10 cellular contexts compared by ENCODE assay signal in genomic region chr3:43733459-43734384, GRCh38. TPM values are rescaled to one million over a fixed set of nuclear protein-coding genes. Genes with fewer than 3 reads are reported as not detected.
DNase-seq lines count a peak whose midpoint lies in the region; ATAC-seq and TF ChIP-seq lines count a peak whose summit lies in the region.
"Had no signal": no experiment of that assay in that cellular context is flagged by ENCODE, and none has a peak within 500 bp of the region (broad histone marks: within the 10 kb centered on the region; RNA-seq: fewer than 3 reads in every experiment).

No MANE protein-coding gene starts in this region.

- H3K4me1 ChIP-seq in GM23338 (ENCODE audit: insufficient read depth) (peaks cover 11% of the 10 kb centered on the region), heart right ventricle (peaks cover 0 to 15% (median 7%) of the 10 kb centered on the region in 9 donors)

- H3K27me3 Mint-ChIP-seq in GM23338 (ENCODE audit: insufficient read depth, low read depth, poor library complexity): peaks cover 2% of the 10 kb centered on the region
- no peaks in the 10 kb centered on the region for H3K27me3 Mint-ChIP-seq in activated CD8-positive, alpha-beta memory T cell treated with anti-CD3 and anti-CD28 coated beads, Interleukin-2, amount 10 ng/mL, durations not matched to agents 7 days and 5 days

- peaks cover 14% of the 10 kb centered on the region for H3K4me1 Mint-ChIP-seq in GM23338
- no peaks in the 10 kb centered on the region for H3K4me1 Mint-ChIP-seq in activated CD8-positive, alpha-beta memory T cell treated with anti-CD3 and anti-CD28 coated beads, Interleukin-2, amount 10 ng/mL, durations not matched to agents 7 days and 5 days

- in situ Hi-C loops in astrocyte of the spinal cord (cut with HindIII; ENCODE audit: low sequenced_read_pairs): no loop called here

- H2AFZ ChIP-seq in GM23338: no peak overlapping the region

- no peaks in the 10 kb centered on the region for H3F3A ChIP-seq in GM23338 (replicated peaks; ENCODE audit: low read depth)

- no peaks in the 10 kb centered on the region for H3K9me3 ChIP-seq in heart right ventricle

- H3K36me3 ChIP-seq in GM23338 (ENCODE audit: insufficient read depth): no peaks in the 10 kb centered on the region
- H3K36me3 ChIP-seq in heart right ventricle: peaks cover 0 to 19% (median 0%) of the 10 kb centered on the region in 9 donors

- H3K27ac ChIP-seq in GM23338 (ENCODE audit: low read depth) (peak overlapping the region; percentile 46; the same call in 1 of the 2 replicates), heart right ventricle (peak overlapping the region in 8 of 10 donors; percentile 8 to 81 (median 36))

- WGBS in heart right ventricle, 2 donors: 43 to 58% methylated on average over 6 of the region's 6 CpGs

- no peaks in the 10 kb centered on the region for H3K79me2 ChIP-seq in GM23338 (replicated peaks; ENCODE audit: insufficient read depth)

- intact Hi-C loops in heart right ventricle (cut with DNase I): no loop called here

- H3K36me3 Mint-ChIP-seq in GM23338 (ENCODE audit: low read depth): no peaks in the 10 kb centered on the region; the same call in 2 of the 3 replicates
- H3K36me3 Mint-ChIP-seq in activated CD8-positive, alpha-beta memory T cell treated with anti-CD3 and anti-CD28 coated beads, Interleukin-2, amount 10 ng/mL, durations not matched to agents 7 days and 5 days: no peaks in the 10 kb centered on the region
- H3K36me3 Mint-ChIP-seq: activated naive CD4-positive, alpha-beta T cell treated with anti-CD3 and anti-CD28 coated beads, Interleukin-2, amount 50 U/mL, for 72 hours had no signal

- no peaks in the 10 kb centered on the region; the same call in 2 of the 3 replicates for H3K9me3 Mint-ChIP-seq in GM23338
- no peaks in the 10 kb centered on the region for H3K9me3 Mint-ChIP-seq in activated CD8-positive, alpha-beta memory T cell treated with anti-CD3 and anti-CD28 coated beads, Interleukin-2, amount 10 ng/mL, durations not matched to agents 7 days and 5 days (ENCODE audit: low read depth)
- H3K9me3 Mint-ChIP-seq: activated naive CD4-positive, alpha-beta T cell treated with anti-CD3 and anti-CD28 coated beads, Interleukin-2, amount 50 U/mL, for 72 hours had no signal

- CTCF ChIA-PET in activated CD8-positive, alpha-beta memory T cell treated with anti-CD3 and anti-CD28 coated beads, Interleukin-2, amount 10 ng/mL, durations not matched to agents 7 days and 5 days (lab: Charles Lee): no interaction called here

- DNase-seq in GM23338 (ENCODE audit: low spot score) (peak; percentile 47), astrocyte of the spinal cord (ENCODE audit: low read depth, low spot score) (peak; percentile 74), heart right ventricle (peak; percentile 39 to 68), skeletal muscle cell (ENCODE audit: low read depth) (peak; percentile 27), GM19240 (ENCODE audit: insufficient read length, low spot score) (no peak), NCI-H187 (lab: John Stamatoyannopoulos, UW) (no peak)
- DNase-seq in activated CD8-positive, alpha-beta memory T cell treated with anti-CD3 and anti-CD28 coated beads, Interleukin-2, amount 10 ng/mL, durations not matched to agents 7 days and 5 days: no peak
- DNase-seq in central memory CD4-positive, alpha-beta T cell: no peak
- DNase-seq: NK-92 treated with Interleukin-12 subunit alpha and Interleukin-12 subunit beta, amount 100 ng/mL, for 24 hours had no signal

- H3K4me3 ChIP-seq in GM23338 (no peak overlapping the region), astrocyte of the spinal cord (ENCODE audit: low read depth, low read length) (no peak overlapping the region), heart right ventricle (no peak overlapping the region), skeletal muscle cell (ENCODE audit: low read depth, low read length) (no peak overlapping the region)

- H3K27ac Mint-ChIP-seq in GM23338: peak overlapping the region; percentile 11; the same call in 1 of the 2 replicates
- no peak overlapping the region for H3K27ac Mint-ChIP-seq in activated CD8-positive, alpha-beta memory T cell treated with anti-CD3 and anti-CD28 coated beads, Interleukin-2, amount 10 ng/mL, durations not matched to agents 7 days and 5 days
- H3K27ac Mint-ChIP-seq: activated naive CD4-positive, alpha-beta T cell treated with anti-CD3 and anti-CD28 coated beads, Interleukin-2, amount 50 U/mL, for 72 hours had no signal

- no peak overlapping the region for H3K4me3 Mint-ChIP-seq in GM23338
- H3K4me3 Mint-ChIP-seq in activated CD8-positive, alpha-beta memory T cell treated with anti-CD3 and anti-CD28 coated beads, Interleukin-2, amount 10 ng/mL, durations not matched to agents 7 days and 5 days: no peak overlapping the region

- TF ChIP-seq CTCF in GM23338 (conservative IDR thresholded peaks at IDR 0.05; ENCODE audit: low read depth in 2 of 2) (peak; percentile 22 to 25; a peak in 1 of 4 replicates), astrocyte of the spinal cord (IDR thresholded peaks at IDR 0.05; ENCODE audit: low read depth, low read length) (no peak), heart right ventricle (IDR thresholded peaks at IDR 0.05) (peak in 1 of 9 donors; percentile 5)

- H3K27me3 ChIP-seq in GM23338 (ENCODE audit: insufficient read depth): no peaks in the 10 kb centered on the region
- H3K27me3 ChIP-seq in heart right ventricle: no peaks in the 10 kb centered on the region

- no peaks in the 10 kb centered on the region for H4K20me1 ChIP-seq in GM23338 (replicated peaks; ENCODE audit: insufficient read depth)

- peaks cover 10% of the 10 kb centered on the region for H3K9me2 ChIP-seq in GM23338 (ENCODE audit: insufficient read depth)

- ATAC-seq in GM23338 (peak; percentile 66), heart right ventricle (peak; percentile 65 to 94 (median 82))
- no peak for ATAC-seq in activated CD8-positive, alpha-beta memory T cell treated with anti-CD3 and anti-CD28 coated beads, Interleukin-2, amount 10 ng/mL, durations not matched to agents 7 days and 5 days
- ATAC-seq: activated naive CD4-positive, alpha-beta T cell treated with anti-CD3 and anti-CD28 coated beads, Interleukin-2, amount 50 U/mL, for 72 hours had no signal

- no peak overlapping the region for H3K4me2 ChIP-seq in GM23338

TF ChIP-seq in GM23338, 12 proteins besides CTCF, POLR2A, EP300 and RAD21 (continues in another document):
- TF ChIP-seq EZH2 (IDR thresholded peaks at IDR 0.05; ENCODE audit: low read depth, unreplicated experiment): no peak
- TF ChIP-seq ZNF331 (CRISPR knock-in tag; IDR thresholded peaks at IDR 0.05; ENCODE audit: low read depth): no peak
- TF ChIP-seq JUNB (IDR thresholded peaks at IDR 0.05; ENCODE audit: unreplicated experiment): no peak
- TF ChIP-seq EZH2phosphoT487 (IDR thresholded peaks at IDR 0.05; ENCODE audit: unreplicated experiment): no peak
- TF ChIP-seq REST (IDR thresholded peaks at IDR 0.05; ENCODE audit: unreplicated experiment): no peak
- no peak for TF ChIP-seq POLR2AphosphoS5 (IDR thresholded peaks at IDR 0.05; ENCODE audit: low read depth)

RNA-seq across cellular contexts. Expression of gene ABHD5, which starts 43.0 kb away (rescaled TPM):
- total RNA-seq in GM23338 (2014; rRNA removed; shearing (Covaris generic)): 12.1 and 12.7 TPM in 2 replicates
- polyA plus RNA-seq in GM23338 (2016; fragmentation: Nextera tagmentation; extraction: Ambion mirVana) (11.5 and 12.3 TPM in 2 replicates), heart right ventricle (10 to 100 TPM in 1 of 2 donors, 1 to 10 TPM in 1; 6.5 to 40.1 TPM)
- 10 to 100 TPM; 23.0 to 30.9 (median 28.0) TPM for total RNA-seq in heart right ventricle
- total RNA-seq in activated CD8-positive, alpha-beta memory T cell treated with anti-CD3 and anti-CD28 coated beads, Interleukin-2, amount 10 ng/mL, durations not matched to agents 7 days and 5 days: 10 to 100 TPM; 12.9 to 16.5 TPM

Comparison
In these comparisons a context has a peak if more than half of its experiments do, and no peak if none do; other contexts are left out.
1. DNase-seq: peak in GM23338 (single experiment), astrocyte of the spinal cord (single experiment), heart right ventricle (2 of 2) and skeletal muscle cell (single experiment); none in activated CD8-positive, alpha-beta memory T cell treated with anti-CD3 and anti-CD28 coated beads, Interleukin-2, amount 10 ng/mL, durations not matched to agents 7 days and 5 days (single experiment), central memory CD4-positive, alpha-beta T cell (single experiment), GM19240 (single experiment) and NCI-H187 (0 of 2).